Comparison of ENCODE assay signal across 10 cellular contexts in the genomic region with DNA sequence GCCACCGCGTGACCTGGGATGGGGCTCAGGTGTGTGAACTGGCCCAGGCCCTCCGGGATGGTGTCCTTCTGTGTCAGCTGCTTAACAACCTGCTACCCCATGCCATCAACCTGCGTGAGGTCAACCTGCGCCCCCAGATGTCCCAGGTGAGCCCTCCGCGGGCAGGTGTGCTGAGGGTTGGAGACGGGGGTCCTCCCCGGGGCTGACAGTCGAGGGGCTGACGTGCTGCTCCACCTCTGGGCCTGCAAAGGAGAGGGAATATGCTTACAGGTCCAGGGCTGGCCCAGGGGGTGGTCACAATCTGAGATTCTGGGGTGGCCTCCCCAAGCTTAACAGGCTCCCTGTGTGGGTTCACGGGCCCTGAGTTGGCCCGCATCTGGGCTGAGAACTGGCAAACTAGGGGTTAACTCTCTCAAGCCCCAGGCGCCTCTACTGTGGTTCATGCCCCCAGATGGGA. TPM values are rescaled to one million over a fixed set of nuclear protein-coding genes. Genes with fewer than 3 reads are reported as not detected.
DNase-seq lines count a peak whose midpoint lies in the region; ATAC-seq and TF ChIP-seq lines count a peak whose summit lies in the region.
"Had no signal": no experiment of that assay in that cellular context is flagged by ENCODE, and none has a peak within 500 bp of the region (broad histone marks: within the 10 kb centered on the region; RNA-seq: fewer than 3 reads in every experiment).

No MANE protein-coding gene starts in this region.

- H2AFZ ChIP-seq in Karpas-422 (ENCODE audit: low read length), result no peak overlapping the region

- H3K9ac ChIP-seq in Karpas-422 (ENCODE audit: low read length) (peak overlapping the region; percentile 95), subcutaneous abdominal adipose tissue (ENCODE audit: low read length in 5 of 5) (peak overlapping the region in 3 of 5 donors; percentile 42 to 54 (median 42))

- ATAC-seq in HG03457 (IDR thresholded peaks at IDR 0.05; ENCODE audit: unreplicated experiment) (no peak), HG03342 (IDR thresholded peaks at IDR 0.05; ENCODE audit: unreplicated experiment) (no peak)

- TF ChIP-seq POLR2A in esophagus squamous epithelium (IDR thresholded peaks at IDR 0.05), result no peak

- peak overlapping the region; percentile 99 for H3K4me3 Mint-ChIP-seq in activated CD4-positive, alpha-beta T cell treated with anti-CD3 and anti-CD28 coated beads, Interleukin-2, amount 10 ng/mL, durations not matched to agents 24 days and 14 days

- H3K9me3 Mint-ChIP-seq in activated CD4-positive, alpha-beta T cell treated with anti-CD3 and anti-CD28 coated beads, Interleukin-2, amount 10 ng/mL, durations not matched to agents 24 days and 14 days, result peaks cover 22% of the 10 kb centered on the region

- H3K36me3 Mint-ChIP-seq in activated CD4-positive, alpha-beta T cell treated with anti-CD3 and anti-CD28 coated beads, Interleukin-2, amount 10 ng/mL, durations not matched to agents 24 days and 14 days (ENCODE audit: low read depth), result peaks cover 35% of the 10 kb centered on the region

- peaks cover 52% of the 10 kb centered on the region for H3K4me1 Mint-ChIP-seq in activated CD4-positive, alpha-beta T cell treated with anti-CD3 and anti-CD28 coated beads, Interleukin-2, amount 10 ng/mL, durations not matched to agents 24 days and 14 days

- H3K9me3 ChIP-seq in Karpas-422 (ENCODE audit: low read length) (no peaks in the 10 kb centered on the region), esophagus squamous epithelium (no peaks in the 10 kb centered on the region), subcutaneous abdominal adipose tissue (ENCODE audit: control insufficient read depth in 5 of 5, low read length in 5 of 5) (no peaks in the 10 kb centered on the region)

- no peak for DNase-seq in activated CD4-positive, alpha-beta T cell treated with anti-CD3 and anti-CD28 coated beads, Interleukin-2, amount 10 ng/mL, durations not matched to agents 24 days and 14 days
- no peak for DNase-seq in activated CD4-positive, alpha-beta T cell treated with anti-CD3 and anti-CD28 coated beads for 48 hours
- no peak for DNase-seq in Karpas-422
- DNase-seq in esophagus squamous epithelium (lab: John Stamatoyannopoulos, UW), result no peak
- DNase-seq in GM03348 (ENCODE audit: low spot score), result no peak
- DNase-seq: NCI-H2081 had no signal

- H3K9me2 ChIP-seq in Karpas-422 (replicated peaks; ENCODE audit: insufficient read depth, low read length), result no peaks in the 10 kb centered on the region

- H3K27ac ChIP-seq in Karpas-422 (ENCODE audit: low read length) (peak overlapping the region; percentile 96), esophagus squamous epithelium (peak overlapping the region; percentile 29 to 79 (median 55)), subcutaneous abdominal adipose tissue (ENCODE audit: low read depth, low read length) (no peak overlapping the region)

- H3K4me3 ChIP-seq in Karpas-422 (ENCODE audit: low read length) (peak overlapping the region; percentile 89), esophagus squamous epithelium (peak overlapping the region; percentile 5 to 65 (median 48)), subcutaneous abdominal adipose tissue (ENCODE audit: low read depth in 1 of 5, low read length in 5 of 5) (peak overlapping the region; percentile 43 to 72 (median 48))

- WGBS in esophagus squamous epithelium, 2 donors, result no CpG with 5 or more reads among the region's 14 CpGs

- peaks cover 47% of the 10 kb centered on the region for H3K79me2 ChIP-seq in Karpas-422 (ENCODE audit: low read length)

- H3K4me1 ChIP-seq in Karpas-422 (ENCODE audit: low read length) (peaks cover 36% of the 10 kb centered on the region), esophagus squamous epithelium (peaks cover 0 to 18% (median 1%) of the 10 kb centered on the region in 3 donors), subcutaneous abdominal adipose tissue (ENCODE audit: control insufficient read depth in 5 of 5, insufficient read depth in 5 of 5, low read length in 5 of 5) (peaks cover 0 to 9% (median 0%) of the 10 kb centered on the region in 5 donors)

- peaks cover 18% of the 10 kb centered on the region; the same call in 1 of the 2 replicates for H4K20me1 ChIP-seq in Karpas-422 (ENCODE audit: insufficient read depth, low read depth, low read length)

- peak overlapping the region; percentile 93 for H3K4me2 ChIP-seq in Karpas-422 (ENCODE audit: low read depth, low read length, poor library complexity, severe bottlenecking)

- intact Hi-C loops in activated CD4-positive, alpha-beta T cell treated with anti-CD3 and anti-CD28 coated beads, Interleukin-2, amount 10 ng/mL, durations not matched to agents 24 days and 14 days (cut with micrococcal nuclease), result loop anchor here (1.0 to 2.0 kb wide), 5 partner anchors 28 to 256 kb away; no protein-coding TSS in a partner anchor
- intact Hi-C loops in esophagus squamous epithelium (cut with DNase I), result no loop called here

- H3K27me3 ChIP-seq in Karpas-422 (ENCODE audit: low read length) (no peaks in the 10 kb centered on the region), esophagus squamous epithelium (peaks cover 0 to 2% (median 0%) of the 10 kb centered on the region in 4 donors), subcutaneous abdominal adipose tissue (ENCODE audit: control insufficient read depth in 5 of 5, insufficient read depth in 4 of 5, low read length in 5 of 5) (peaks cover 0 to 7% (median 0%) of the 10 kb centered on the region in 5 donors)

- H3K27ac Mint-ChIP-seq in activated CD4-positive, alpha-beta T cell treated with anti-CD3 and anti-CD28 coated beads, Interleukin-2, amount 10 ng/mL, durations not matched to agents 24 days and 14 days, result peak overlapping the region; percentile 95

- no peak for TF ChIP-seq CTCF in esophagus squamous epithelium (IDR thresholded peaks at IDR 0.05)

- H3K36me3 ChIP-seq in Karpas-422 (ENCODE audit: insufficient read depth, low read length) (peaks cover 7% of the 10 kb centered on the region), esophagus squamous epithelium (no peaks in the 10 kb centered on the region), subcutaneous abdominal adipose tissue (ENCODE audit: control insufficient read depth in 5 of 5, insufficient read depth in 5 of 5, low read length in 5 of 5) (no peaks in the 10 kb centered on the region)

- H3K27me3 Mint-ChIP-seq in activated CD4-positive, alpha-beta T cell treated with anti-CD3 and anti-CD28 coated beads, Interleukin-2, amount 10 ng/mL, durations not matched to agents 24 days and 14 days, result no peaks in the 10 kb centered on the region

RNA-seq across cellular contexts. Expression of gene VAV1, which starts 0.4 kb away (rescaled TPM):
- total RNA-seq in activated CD4-positive, alpha-beta T cell treated with anti-CD3 and anti-CD28 coated beads, Interleukin-2, amount 10 ng/mL, durations not matched to agents 24 days and 14 days, result 75.3 and 78.9 TPM in 2 replicates
- total RNA-seq in Karpas-422 (2014; rRNA removed; shearing (Covaris generic); ENCODE audit: low replicate concordance), result 46.0 and 85.2 TPM in 2 replicates
- 1 to 10 TPM in 3 of 4 donors, under 1 TPM in 1; 0.83 to 7.6 (median 3.6) TPM for total RNA-seq in esophagus squamous epithelium
- total RNA-seq: astrocyte had no signal

RNA-seq across cellular contexts. Expression of gene SH2D3A, which starts 5.7 kb away (rescaled TPM):
- total RNA-seq in activated CD4-positive, alpha-beta T cell treated with anti-CD3 and anti-CD28 coated beads, Interleukin-2, amount 10 ng/mL, durations not matched to agents 24 days and 14 days, result 9.8 and 11.0 TPM in 2 replicates
- total RNA-seq in Karpas-422 (2014; rRNA removed; shearing (Covaris generic); ENCODE audit: low replicate concordance), result 3.3 and 18.9 TPM in 2 replicates
- total RNA-seq in esophagus squamous epithelium, result 10 to 100 TPM; 17.3 to 52.1 (median 40.6) TPM

RNA-seq across cellular contexts. Expression of gene TRIP10, which starts 33.4 kb away (rescaled TPM):
- total RNA-seq in activated CD4-positive, alpha-beta T cell treated with anti-CD3 and anti-CD28 coated beads, Interleukin-2, amount 10 ng/mL, durations not matched to agents 24 days and 14 days, result 66.3 and 67.7 TPM in 2 replicates
- 6.5 and 15.7 TPM in 2 replicates for total RNA-seq in Karpas-422 (2014; rRNA removed; shearing (Covaris generic); ENCODE audit: low replicate concordance)
- total RNA-seq in esophagus squamous epithelium, result 100 to 1,000 TPM in 3 of 4 donors, 10 to 100 TPM in 1; 67.6 to 160 (median 117) TPM

RNA-seq across cellular contexts. Expression of gene GPR108, which starts 35.5 kb away (rescaled TPM):
- 97.7 and 107 TPM in 2 replicates for total RNA-seq in activated CD4-positive, alpha-beta T cell treated with anti-CD3 and anti-CD28 coated beads, Interleukin-2, amount 10 ng/mL, durations not matched to agents 24 days and 14 days
- 34.7 and 41.8 TPM in 2 replicates for total RNA-seq in Karpas-422 (2014; rRNA removed; shearing (Covaris generic); ENCODE audit: low replicate concordance)
- total RNA-seq in esophagus squamous epithelium, result 10 to 100 TPM; 45.7 to 72.8 (median 52.0) TPM

RNA-seq across cellular contexts. Expression of gene C3, which starts 52.4 kb away (rescaled TPM):
- total RNA-seq in activated CD4-positive, alpha-beta T cell treated with anti-CD3 and anti-CD28 coated beads, Interleukin-2, amount 10 ng/mL, durations not matched to agents 24 days and 14 days, result 4.8 and 5.3 TPM in 2 replicates
- not detected in 2 replicates for total RNA-seq in Karpas-422 (2014; rRNA removed; shearing (Covaris generic); ENCODE audit: low replicate concordance)
- total RNA-seq in esophagus squamous epithelium, result 100 to 1,000 TPM in 2 of 4 donors, 10 to 100 TPM in 2; 12.0 to 501 (median 189) TPM
